In the genomic region with DNA sequence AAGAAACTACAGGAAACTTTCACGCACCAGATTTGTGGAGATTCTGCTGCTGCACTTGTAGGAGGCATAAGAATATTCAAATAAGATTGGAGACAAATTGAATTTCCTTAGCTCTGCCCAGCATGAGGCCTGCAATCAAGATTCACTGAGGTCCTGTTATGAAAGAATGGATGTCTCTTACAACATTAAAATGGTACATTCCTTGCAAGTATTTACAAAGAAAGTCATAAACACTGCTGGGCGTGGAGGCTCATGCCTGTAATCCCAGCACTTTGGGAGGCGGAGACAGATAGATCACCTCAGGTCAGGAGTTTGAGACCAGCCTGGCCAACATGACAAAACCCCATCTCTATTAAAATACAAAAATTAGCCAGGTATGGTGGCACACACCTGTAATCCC, we compare ENCODE assay signal across 17 cellular contexts.
"Had no signal": no experiment of that assay in that cellular context is flagged by ENCODE, and none has a peak within 500 bp of the region (broad histone marks: within the 10 kb centered on the region; RNA-seq: fewer than 3 reads in every experiment).

No MANE protein-coding gene starts in this region.

- H3K9me3 ChIP-seq: body of pancreas, sigmoid colon had no signal

- H3K36me3 Mint-ChIP-seq: activated naive CD8-positive, alpha-beta T cell; stimulated activated naive B cell treated with anti-CD40 and anti-IgM and Interleukin-4, amounts not matched to agents 10 μg/mL and 1 μg/mL and 100 μg/mL, for 72 hours had no signal

- DNase-seq: activated CD4-positive, alpha-beta T cell treated with anti-CD3 and anti-CD28 coated beads, Interleukin-2, amount 50 U/mL, for 4 hours; activated CD4-positive, CD25-positive, alpha-beta regulatory T cell treated with anti-CD3 and anti-CD28 coated beads, Interleukin-2, amount 50 U/mL, for 72 hours; activated gamma-delta T cell; dorsolateral prefrontal cortex; erythroblast; heart right ventricle; left cardiac atrium; nucleus accumbens; sigmoid colon; stimulated activated naive B cell treated with anti-CD40 and anti-IgM and Interleukin-4, amounts not matched to agents 10 μg/mL and 1 μg/mL and 100 μg/mL, for 72 hours; T-helper 2 cell had no signal

- H3K27ac ChIP-seq: body of pancreas, dorsolateral prefrontal cortex, heart right ventricle, lower lobe of right lung, sigmoid colon, VCaP had no signal

- H3K4me3 Mint-ChIP-seq: activated naive CD8-positive, alpha-beta T cell; nephron; stimulated activated naive B cell treated with anti-CD40 and anti-IgM and Interleukin-4, amounts not matched to agents 10 μg/mL and 1 μg/mL and 100 μg/mL, for 72 hours had no signal

- H3K36me3 ChIP-seq: heart right ventricle, lower lobe of right lung, sigmoid colon had no signal

- H3K4me3 ChIP-seq: body of pancreas, dorsolateral prefrontal cortex, heart right ventricle, lower lobe of right lung, sigmoid colon had no signal

- FAIRE-seq: colon had no signal

- H3K27me3 ChIP-seq: body of pancreas, heart right ventricle, sigmoid colon had no signal

- H3K4me1 ChIP-seq: body of pancreas, heart right ventricle, lower lobe of right lung, sigmoid colon had no signal

- H3K4me1 Mint-ChIP-seq: nephron; stimulated activated naive B cell treated with anti-CD40 and anti-IgM and Interleukin-4, amounts not matched to agents 10 μg/mL and 1 μg/mL and 100 μg/mL, for 72 hours had no signal

- H3K27ac Mint-ChIP-seq: activated naive CD8-positive, alpha-beta T cell; nephron; stimulated activated naive B cell treated with anti-CD40 and anti-IgM and Interleukin-4, amounts not matched to agents 10 μg/mL and 1 μg/mL and 100 μg/mL, for 72 hours had no signal

- ATAC-seq: heart right ventricle; left cardiac atrium; stimulated activated naive B cell treated with anti-CD40 and anti-IgM and Interleukin-4, amounts not matched to agents 10 μg/mL and 1 μg/mL and 100 μg/mL, for 72 hours had no signal
